In the genomic region with DNA sequence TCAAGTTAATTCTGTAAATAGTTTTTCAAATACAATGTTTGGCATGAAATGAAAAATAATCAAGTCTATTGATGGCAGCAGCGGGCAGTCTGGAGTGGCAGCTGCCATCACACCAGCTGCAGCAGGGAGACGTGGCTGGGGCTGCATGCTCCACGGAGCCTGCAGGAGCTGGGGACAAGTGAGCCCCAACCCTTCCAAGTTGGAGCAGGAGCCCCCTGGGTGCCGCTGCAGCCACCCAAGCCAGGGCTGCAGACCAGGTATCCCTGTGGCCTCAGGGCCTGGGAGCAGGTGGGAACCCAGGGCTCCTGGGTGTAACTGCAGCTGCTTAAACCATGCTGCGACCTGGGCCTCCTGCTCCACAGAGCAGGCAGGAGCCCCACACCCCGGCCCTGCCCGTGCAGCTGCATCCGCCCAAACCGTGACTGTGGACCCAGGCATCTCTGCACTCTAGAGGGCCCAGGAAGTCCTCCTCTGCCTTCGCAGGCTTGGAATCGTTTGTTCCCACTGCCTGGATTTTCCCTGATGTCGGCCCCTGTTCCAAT, we compare ENCODE assay signal across 9 cellular contexts.
"Had no signal": no experiment of that assay in that cellular context is flagged by ENCODE, and none has a peak within 500 bp of the region (broad histone marks: within the 10 kb centered on the region; RNA-seq: fewer than 3 reads in every experiment).

No MANE protein-coding gene starts in this region.

- H3K27me3 ChIP-seq: ascending aorta, esophagus muscularis mucosa, pancreas, tibial nerve had no signal

- ATAC-seq: activated T-cell treated with anti-CD3 and anti-CD28 coated beads, Interleukin-2, amount 50 U/mL, for 72 hours; pancreas had no signal

- H3K4me1 ChIP-seq: pancreas had no signal

- DNase-seq: activated CD4-positive, alpha-beta memory T cell treated with anti-CD3 and anti-CD28 coated beads, Interleukin-2, amount 10 ng/mL, durations not matched to agents 7 days and 5 days; activated T-cell treated with anti-CD3 and anti-CD28 coated beads, Interleukin-2, amount 50 U/mL, for 72 hours; T1000 had no signal

- H3K9me3 Mint-ChIP-seq: activated CD4-positive, alpha-beta memory T cell treated with anti-CD3 and anti-CD28 coated beads, Interleukin-2, amount 10 ng/mL, durations not matched to agents 7 days and 5 days; neural crest cell had no signal

- H3K36me3 ChIP-seq: ascending aorta, esophagus muscularis mucosa, pancreas, tibial nerve had no signal

- H3K27ac ChIP-seq: ascending aorta, esophagus muscularis mucosa, pancreas, skin epidermis, tibial nerve had no signal

- H3K4me3 Mint-ChIP-seq: activated CD4-positive, alpha-beta memory T cell treated with anti-CD3 and anti-CD28 coated beads, Interleukin-2, amount 10 ng/mL, durations not matched to agents 7 days and 5 days; activated T-cell treated with anti-CD3 and anti-CD28 coated beads, Interleukin-2, amount 50 U/mL, for 72 hours; neural crest cell had no signal

- H3K4me3 ChIP-seq: ascending aorta, esophagus muscularis mucosa, pancreas, skin epidermis, tibial nerve had no signal

- H3K9me3 ChIP-seq: ascending aorta, esophagus muscularis mucosa, pancreas, tibial nerve had no signal

- H3K4me1 Mint-ChIP-seq: activated CD4-positive, alpha-beta memory T cell treated with anti-CD3 and anti-CD28 coated beads, Interleukin-2, amount 10 ng/mL, durations not matched to agents 7 days and 5 days had no signal

- H3K27ac Mint-ChIP-seq: activated CD4-positive, alpha-beta memory T cell treated with anti-CD3 and anti-CD28 coated beads, Interleukin-2, amount 10 ng/mL, durations not matched to agents 7 days and 5 days; activated T-cell treated with anti-CD3 and anti-CD28 coated beads, Interleukin-2, amount 50 U/mL, for 72 hours had no signal

- H3K27me3 Mint-ChIP-seq: activated CD4-positive, alpha-beta memory T cell treated with anti-CD3 and anti-CD28 coated beads, Interleukin-2, amount 10 ng/mL, durations not matched to agents 7 days and 5 days had no signal
